ENCODE assay signal across 10 cellular contexts in genomic region chr1:226675720-226676357, GRCh38.
DNase-seq lines count a peak whose midpoint lies in the region; ATAC-seq, FAIRE-seq and TF ChIP-seq lines count a peak whose summit lies in the region.
"Had no signal": no experiment of that assay in that cellular context is flagged by ENCODE, and none has a peak within 500 bp of the region (broad histone marks: within the 10 kb centered on the region; RNA-seq: fewer than 3 reads in every experiment).

No MANE protein-coding gene starts in this region.

- H3K27ac Mint-ChIP-seq in stimulated activated naive CD8-positive, alpha-beta T cell treated with anti-CD3 and anti-CD28 coated beads, Interleukin-15, Interleukin-2, amounts not matched to agents 100 ng/mL and 50 ng/mL, for 24 hours = peak overlapping the region; percentile 99
- H3K27ac Mint-ChIP-seq in naive B cell = peak overlapping the region; percentile 99 to 100 (median 100)

- H3K27me3 Mint-ChIP-seq in stimulated activated naive CD8-positive, alpha-beta T cell treated with anti-CD3 and anti-CD28 coated beads, Interleukin-15, Interleukin-2, amounts not matched to agents 100 ng/mL and 50 ng/mL, for 24 hours = no peaks in the 10 kb centered on the region
- H3K27me3 Mint-ChIP-seq in naive B cell = no peaks in the 10 kb centered on the region

- no TSS peak for BruUV-seq in GM12878 (replicated peaks; lab: Mats Ljungman, UMichigan)

- SMC1A ChIA-PET in GM12878 (lab: Charles Lee; ENCODE audit: uncharacterized antibody, unreplicated experiment) = interaction anchor here (1.2 to 8.6 kb wide), 9 partner anchors 13 to 64 kb away, joined by 3 to 67 read pairs (median 7); no protein-coding TSS in a partner anchor

- intact Hi-C loops in GM12878 (cut with micrococcal nuclease; ENCODE audit: unreplicated experiment) = loop anchor here (1.0 kb wide), 1 partner anchor 13 kb away; no protein-coding TSS in a partner anchor

- H3K27ac ChIP-seq in GM12878 (ENCODE audit: control insufficient read depth, insufficient read depth) = peak overlapping the region; percentile 42

- H4K20me1 ChIP-seq in GM12878 (ENCODE audit: control insufficient read depth, insufficient read depth) = 0 out of 2 replicates have a peak, but pooled peaks cover 2% of the 10 kb centered on the region

- H3K4me1 ChIP-seq in GM12878 (ENCODE audit: control insufficient read depth, insufficient read depth, low read length) = peaks cover 65% of the 10 kb centered on the region

- peaks cover 2 to 3% of the 10 kb centered on the region in 2 experiments; a peak in 3 of 4 replicates for H3K36me3 ChIP-seq in GM12878 (ENCODE audit: control insufficient read depth in 2 of 2, insufficient read depth in 2 of 2, low read length in 1 of 2)

- 19% methylated on average over 7 of the region's 7 CpGs for WGBS in GM12878 (ENCODE audit: insufficient coverage, insufficient replicate concordance, low lambda C conversion rate, missing lambda C conversion rate)

- H3K9me3 ChIP-seq in GM12878 (replicated peaks; ENCODE audit: control insufficient read depth, insufficient read depth, low read length) = no peaks in the 10 kb centered on the region

- H3K4me1 Mint-ChIP-seq in stimulated activated naive CD8-positive, alpha-beta T cell treated with anti-CD3 and anti-CD28 coated beads, Interleukin-15, Interleukin-2, amounts not matched to agents 100 ng/mL and 50 ng/mL, for 24 hours (ENCODE audit: low read depth) = peaks cover 100% of the 10 kb centered on the region
- H3K4me1 Mint-ChIP-seq in naive B cell = peaks cover 92 to 99% (median 97%) of the 10 kb centered on the region in 3 donors

- H2AFZ ChIP-seq in GM12878 (ENCODE audit: control insufficient read depth, low read depth, low read length) = no peak overlapping the region

- no peak overlapping the region for H3K9ac ChIP-seq in GM12878 (ENCODE audit: control insufficient read depth, insufficient read depth, low read length)

- no peaks in the 10 kb centered on the region for H3K9me3 Mint-ChIP-seq in stimulated activated naive CD8-positive, alpha-beta T cell treated with anti-CD3 and anti-CD28 coated beads, Interleukin-15, Interleukin-2, amounts not matched to agents 100 ng/mL and 50 ng/mL, for 24 hours
- no peaks in the 10 kb centered on the region for H3K9me3 Mint-ChIP-seq in naive B cell

- in situ Hi-C loops in GM12878 (cut with MboI) = no loop called here

- peaks cover 31% of the 10 kb centered on the region for H3K79me2 ChIP-seq in GM12878 (ENCODE audit: control insufficient read depth, insufficient read depth, low read length)

- RAD21 ChIA-PET in GM12878 (lab: Charles Lee; ENCODE audit: unreplicated experiment) = interaction anchor here (0.8 to 4.7 kb wide), 7 partner anchors 12 to 55 kb away, joined by 3 to 30 read pairs (median 5); no protein-coding TSS in a partner anchor

- H3K4me3 ChIP-seq in GM12878 = peak overlapping the region; percentile 30; the same call in 1 of the 2 replicates

- no peak for TF ChIP-seq POLR2A in GM12878 (IDR thresholded peaks at IDR 0.05; ENCODE audit: low read depth, low read length)

- no peak for TF ChIP-seq CTCF in GM12878 (IDR thresholded peaks at IDR 0.05 in 2 of 3, conservative IDR thresholded peaks at IDR 0.05 in 1 of 3; ENCODE audit: control insufficient read depth in 2 of 3, extremely low read depth in 1 of 3, insufficient read depth in 1 of 3, low read depth in 3 of 3, low read length in 3 of 3)

- CTCF ChIA-PET in GM12878 (lab: Yijun Ruan, JAX) = interaction anchor here (1.8 to 4.2 kb wide), 2 partner anchors 12 to 27 kb away, joined by 5 to 19 read pairs; no protein-coding TSS in a partner anchor

- peak overlapping the region; percentile 82 for H3K4me3 Mint-ChIP-seq in stimulated activated naive CD8-positive, alpha-beta T cell treated with anti-CD3 and anti-CD28 coated beads, Interleukin-15, Interleukin-2, amounts not matched to agents 100 ng/mL and 50 ng/mL, for 24 hours
- H3K4me3 Mint-ChIP-seq in naive B cell = peak overlapping the region; percentile 92 to 99 (median 96)

- TF ChIP-seq RAD21 in GM12878 (IDR thresholded peaks at IDR 0.05; ENCODE audit: insufficient read depth, low read depth, low read length) = no peak

- H3K36me3 Mint-ChIP-seq in stimulated activated naive CD8-positive, alpha-beta T cell treated with anti-CD3 and anti-CD28 coated beads, Interleukin-15, Interleukin-2, amounts not matched to agents 100 ng/mL and 50 ng/mL, for 24 hours (ENCODE audit: low read depth) = peaks cover 34% of the 10 kb centered on the region
- peaks cover 9 to 16% of the 10 kb centered on the region in 2 donors for H3K36me3 Mint-ChIP-seq in naive B cell

- ATAC-seq in stimulated activated naive CD8-positive, alpha-beta T cell treated with anti-CD3 and anti-CD28 coated beads, Interleukin-15, Interleukin-2, amounts not matched to agents 100 U/mL and 50 U/mL, for 24 hours = no peak
- peak; percentile 13 for ATAC-seq in GM12878
- no peak for ATAC-seq in naive B cell (ENCODE audit: low read depth in 2 of 2)
- ATAC-seq in GM18870 (IDR thresholded peaks at IDR 0.05; ENCODE audit: unreplicated experiment) = no peak
- ATAC-seq in HG03045 (IDR thresholded peaks at IDR 0.05; ENCODE audit: unreplicated experiment) = no peak

- POLR2A ChIA-PET in GM12878 (lab: Charles Lee) = no interaction called here

- H3K27me3 ChIP-seq in GM12878 (replicated peaks in 1 of 2; ENCODE audit: control insufficient read depth in 2 of 2, insufficient read depth in 2 of 2, low read length in 1 of 2) = no peaks in the 10 kb centered on the region

- TF ChIP-seq EP300 in GM12878 (IDR thresholded peaks at IDR 0.05; ENCODE audit: borderline replicate concordance in 1 of 2, control insufficient read depth in 1 of 2, low read depth in 2 of 2, low read length in 2 of 2) = no peak

- no peak for DNase-seq in stimulated activated naive CD8-positive, alpha-beta T cell treated with anti-CD3 and anti-CD28 coated beads, Interleukin-15, Interleukin-2, amounts not matched to agents 100 U/mL and 50 U/mL, for 24 hours
- DNase-seq in GM12878 (ENCODE audit: low read depth, low spot score) (no peak), naive B cell (no peak), NCI-H345 treated with DMSO at 0.1 percent for 48 hours (lab: John Stamatoyannopoulos, UW; ENCODE audit: unreplicated experiment) (no peak), NCI-H1105 treated with DMSO at 0.1 percent for 48 hours (lab: John Stamatoyannopoulos, UW) (no peak)
- DNase-seq: H7, NCI-H2171 had no signal

- no peak for FAIRE-seq in GM12878 (lab: Jason Lieb, UNC)

- peak overlapping the region; percentile 92 for H3K4me2 ChIP-seq in GM12878 (ENCODE audit: control insufficient read depth, insufficient read depth)

TF ChIP-seq in GM12878, 131 proteins besides CTCF, POLR2A, EP300 and RAD21:
- TF ChIP-seq ATF7 (IDR thresholded peaks at IDR 0.05; ENCODE audit: low read depth) (0 out of 2 replicates have a peak, but pooled peaks have one; percentile 6), YY1 (IDR thresholded peaks at IDR 0.05; ENCODE audit: low read depth, low read length) (peak; percentile 43; the same call in 1 of the 2 replicates), JUNB (IDR thresholded peaks at IDR 0.05) (no peak), PKNOX1 (IDR thresholded peaks at IDR 0.05) (peak; percentile 60; the same call in 1 of the 2 replicates), SPI1 (IDR thresholded peaks at IDR 0.05; ENCODE audit: borderline replicate concordance, insufficient read depth, low read depth, low read length) (0 out of 2 replicates have a peak, but pooled peaks have one; percentile 9), CREM (IDR thresholded peaks at IDR 0.05; ENCODE audit: low read depth) (0 out of 2 replicates have a peak, but pooled peaks have one; percentile 14), GATAD2B (conservative IDR thresholded peaks at IDR 0.05; ENCODE audit: low read depth) (no peak), NBN (IDR thresholded peaks at IDR 0.05) (no peak), MYC (IDR thresholded peaks at IDR 0.05; ENCODE audit: insufficient read depth, insufficient read length, insufficient replicate concordance, low read length, severe bottlenecking) (no peak)
TF ChIP-seq in GM12878: peak in this region for 5.
